Comparison of ENCODE assay signal across 8 cellular contexts in the genomic region with DNA sequence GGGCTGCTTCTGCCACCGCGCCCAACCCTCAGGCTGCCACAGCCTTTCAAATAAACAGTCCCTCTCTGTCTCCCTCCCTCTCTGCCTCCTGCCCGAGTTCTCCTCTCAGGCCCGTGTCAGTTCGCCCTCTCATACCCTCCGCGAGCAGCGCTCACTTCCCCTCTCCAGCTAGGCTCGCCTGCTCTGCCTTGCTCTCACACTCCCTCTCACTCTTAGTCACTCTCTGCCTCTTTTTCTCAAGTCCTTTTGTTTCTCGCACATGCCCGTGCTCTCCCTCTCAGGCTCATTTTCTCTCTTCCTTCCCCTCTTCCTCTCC. TPM values are rescaled to one million over a fixed set of nuclear protein-coding genes. Genes with fewer than 3 reads are reported as not detected.
DNase-seq lines count a peak whose midpoint lies in the region; ATAC-seq and TF ChIP-seq lines count a peak whose summit lies in the region.

No MANE protein-coding gene starts in this region.

- H3K27me3 Mint-ChIP-seq in activated T-helper 2 cell treated with anti-CD3 and anti-CD28 coated beads, Interferon-gamma antibody, Interleukin-2, Interleukin-4, amounts not matched to agents 10 μg/mL and 5 μg/mL and 100 μg/mL, durations not matched to agents 14 hours and 24 hours and 36 hours (ENCODE audit: low read depth), result peaks cover 5% of the 10 kb centered on the region

- intact Hi-C loops in activated T-helper 2 cell treated with anti-CD3 and anti-CD28 coated beads, Interferon-gamma antibody, Interleukin-2, Interleukin-4, amounts not matched to agents 10 μg/mL and 5 μg/mL and 100 μg/mL, durations not matched to agents 14 hours and 24 hours and 36 hours (cut with micrococcal nuclease), result no loop called here
- intact Hi-C loops in posterior vena cava (cut with DNase I), result no loop called here

- H3K36me3 Mint-ChIP-seq in activated T-helper 2 cell treated with anti-CD3 and anti-CD28 coated beads, Interferon-gamma antibody, Interleukin-2, Interleukin-4, amounts not matched to agents 10 μg/mL and 5 μg/mL and 100 μg/mL, durations not matched to agents 14 hours and 24 hours and 36 hours (ENCODE audit: low read depth), result no peaks in the 10 kb centered on the region

- peaks cover 63% of the 10 kb centered on the region for H3K4me1 ChIP-seq in BLaER1
- H3K4me1 ChIP-seq in cardiac muscle cell (ENCODE audit: low read depth), result no peaks in the 10 kb centered on the region

- H3K27ac ChIP-seq in BLaER1, result peak overlapping the region; percentile 41
- no peak overlapping the region for H3K27ac ChIP-seq in cardiac muscle cell

- peak overlapping the region; percentile 85 for H3K9ac ChIP-seq in BLaER1

- H3K27me3 ChIP-seq in BLaER1, result peaks cover 62% of the 10 kb centered on the region
- no peaks in the 10 kb centered on the region for H3K27me3 ChIP-seq in cardiac muscle cell

- no peaks in the 10 kb centered on the region for H3K9me3 Mint-ChIP-seq in activated T-helper 2 cell treated with anti-CD3 and anti-CD28 coated beads, Interferon-gamma antibody, Interleukin-2, Interleukin-4, amounts not matched to agents 10 μg/mL and 5 μg/mL and 100 μg/mL, durations not matched to agents 14 hours and 24 hours and 36 hours

- H3K27ac Mint-ChIP-seq in activated T-helper 2 cell treated with anti-CD3 and anti-CD28 coated beads, Interferon-gamma antibody, Interleukin-2, Interleukin-4, amounts not matched to agents 10 μg/mL and 5 μg/mL and 100 μg/mL, durations not matched to agents 14 hours and 24 hours and 36 hours, result no peak overlapping the region

- ATAC-seq in GM21360 (IDR thresholded peaks at IDR 0.05; ENCODE audit: unreplicated experiment) (peak; percentile 56), HG03025 (IDR thresholded peaks at IDR 0.05; ENCODE audit: low FRiP score, unreplicated experiment) (no peak)

- H3K36me3 ChIP-seq in BLaER1 (no peaks in the 10 kb centered on the region), cardiac muscle cell (no peaks in the 10 kb centered on the region)

- H4K20me1 ChIP-seq in BLaER1, result peaks cover 76% of the 10 kb centered on the region

- H3K4me2 ChIP-seq in BLaER1, result peak overlapping the region; percentile 83

- H3K4me1 Mint-ChIP-seq in activated T-helper 2 cell treated with anti-CD3 and anti-CD28 coated beads, Interferon-gamma antibody, Interleukin-2, Interleukin-4, amounts not matched to agents 10 μg/mL and 5 μg/mL and 100 μg/mL, durations not matched to agents 14 hours and 24 hours and 36 hours (ENCODE audit: low read depth), result peaks cover 14% of the 10 kb centered on the region

- peak overlapping the region; percentile 37 for H3K4me3 Mint-ChIP-seq in activated T-helper 2 cell treated with anti-CD3 and anti-CD28 coated beads, Interferon-gamma antibody, Interleukin-2, Interleukin-4, amounts not matched to agents 10 μg/mL and 5 μg/mL and 100 μg/mL, durations not matched to agents 14 hours and 24 hours and 36 hours (ENCODE audit: low read depth)

- H3K4me3 ChIP-seq in BLaER1 (peak overlapping the region; percentile 80), cardiac muscle cell (peak overlapping the region; percentile 88)

- TF ChIP-seq CTCF in cardiac muscle cell (IDR thresholded peaks at IDR 0.05; ENCODE audit: low read depth, low read length), result no peak

- DNase-seq in NAMALWA (ENCODE audit: low spot score) (peak; percentile 40), cardiac muscle cell (ENCODE audit: low read depth in 1 of 2, low spot score in 1 of 2) (peak; percentile 53 to 79), posterior vena cava (ENCODE audit: low spot score) (peak; percentile 88), NCI-H510A (lab: John Stamatoyannopoulos, UW) (no peak)
- DNase-seq in activated T-helper 2 cell treated with anti-CD3 and anti-CD28 coated beads, Interferon-gamma antibody, Interleukin-2, Interleukin-4, amounts not matched to agents 10 μg/mL and 5 μg/mL and 100 μg/mL, durations not matched to agents 14 hours and 24 hours and 36 hours (ENCODE audit: low spot score), result no peak

- H3K9me3 ChIP-seq in BLaER1, result no peaks in the 10 kb centered on the region
- H3K9me3 ChIP-seq in cardiac muscle cell (ENCODE audit: low read depth), result no peaks in the 10 kb centered on the region

RNA-seq across cellular contexts. Expression of a gene that starts 3.2 kb away (rescaled TPM):
- total RNA-seq in activated T-helper 2 cell treated with anti-CD3 and anti-CD28 coated beads, Interferon-gamma antibody, Interleukin-2, Interleukin-4, amounts not matched to agents 10 μg/mL and 5 μg/mL and 100 μg/mL, durations not matched to agents 14 hours and 24 hours and 36 hours, result 7.4 and 7.6 TPM in 2 replicates
- total RNA-seq in cardiac muscle cell, result 43.6 and 46.0 TPM in 2 replicates
- polyA plus RNA-seq in cardiac muscle cell, result 27.2 and 29.9 TPM in 2 replicates
- total RNA-seq in posterior vena cava, result 10 to 100 TPM; 18.9 to 26.4 TPM

Comparison
In these comparisons a context has a peak if more than half of its experiments do, and no peak if none do; other contexts are left out.
1. DNase-seq: peak in NAMALWA (single experiment), cardiac muscle cell (2 of 2) and posterior vena cava (single experiment); none in activated T-helper 2 cell treated with anti-CD3 and anti-CD28 coated beads, Interferon-gamma antibody, Interleukin-2, Interleukin-4, amounts not matched to agents 10 μg/mL and 5 μg/mL and 100 μg/mL, durations not matched to agents 14 hours and 24 hours and 36 hours (single experiment) and NCI-H510A (single experiment).